ENCODE assay signal across 14 cellular contexts in genomic region chrX:139890991-139891700, GRCh38. TPM values are rescaled to one million over a fixed set of nuclear protein-coding genes. Genes with fewer than 3 reads are reported as not detected.
A peak's percentile ranks its signal among the peaks of the same experiment; 100 is the strongest.
DNase-seq lines count a peak whose midpoint lies in the region; ATAC-seq, FAIRE-seq and TF ChIP-seq lines count a peak whose summit lies in the region.
"Had no signal": no experiment of that assay in that cellular context is flagged by ENCODE, and none has a peak within 500 bp of the region (broad histone marks: within the 10 kb centered on the region; RNA-seq: fewer than 3 reads in every experiment).

No MANE protein-coding gene starts in this region.

- no peak overlapping the region for H2AFZ ChIP-seq in fibroblast of lung (ENCODE audit: low read length)

- no peak overlapping the region for H3K4me3 ChIP-seq in fibroblast of lung (replicated peaks in 1 of 4; ENCODE audit: control extremely low read depth in 1 of 4, insufficient read depth in 1 of 4, low read depth in 3 of 4, low read length in 4 of 4)
- H3K4me3 ChIP-seq in upper lobe of right lung = no peak overlapping the region

- H3K27ac ChIP-seq in fibroblast of lung (ENCODE audit: insufficient read depth, low read length) (peak overlapping the region; percentile 48), upper lobe of right lung (no peak overlapping the region)

- peak; percentile 88 for ATAC-seq in SK-N-SH treated with all-trans-retinoic acid at 6 μM for 48 hours
- no peak for ATAC-seq in upper lobe of right lung
- ATAC-seq: naive thymus-derived CD8-positive, alpha-beta T cell had no signal

- TF ChIP-seq CTCF in fibroblast of lung (conservative IDR thresholded peaks at IDR 0.05 in 1 of 2, IDR thresholded peaks at IDR 0.05 in 1 of 2; ENCODE audit: low read depth in 1 of 2, low read length in 2 of 2) (no peak), upper lobe of right lung (IDR thresholded peaks at IDR 0.05) (no peak)

- no peaks in the 10 kb centered on the region for H3K9me3 ChIP-seq in fibroblast of lung (ENCODE audit: control insufficient read depth, insufficient read depth, low read depth, low read length)
- H3K9me3 ChIP-seq in upper lobe of right lung = no peaks in the 10 kb centered on the region
- H3K9me3 ChIP-seq: BE2C had no signal

- TF ChIP-seq POLR2A in H54 (IDR thresholded peaks at IDR 0.05; ENCODE audit: low read depth, low read length) = no peak

- H3K4me1 ChIP-seq in fibroblast of lung (ENCODE audit: control insufficient read depth, extremely low read depth, insufficient read depth, low read length) (peaks cover 6% of the 10 kb centered on the region), upper lobe of right lung (no peaks in the 10 kb centered on the region)
- H3K4me1 ChIP-seq: BE2C had no signal

- peaks cover 16% of the 10 kb centered on the region for H3K79me2 ChIP-seq in fibroblast of lung (ENCODE audit: control insufficient read depth, insufficient read depth, low read length)

- FAIRE-seq in H54 (lab: Jason Lieb, UNC) = peak; percentile 76
- FAIRE-seq: TTC549 had no signal

- H3K27me3 ChIP-seq in fibroblast of lung (ENCODE audit: control insufficient read depth, insufficient read depth, low read length) = no peaks in the 10 kb centered on the region
- H3K27me3 ChIP-seq in upper lobe of right lung = no peaks in the 10 kb centered on the region
- H3K27me3 ChIP-seq: BE2C had no signal

- no peaks in the 10 kb centered on the region for H4K20me1 ChIP-seq in fibroblast of lung (ENCODE audit: control insufficient read depth, extremely low read depth, insufficient read depth, low read length)

- H3K36me3 ChIP-seq in fibroblast of lung (ENCODE audit: control insufficient read depth, insufficient read depth, low read length) (no peaks in the 10 kb centered on the region), upper lobe of right lung (no peaks in the 10 kb centered on the region)
- H3K36me3 ChIP-seq: BE2C had no signal

- intact Hi-C loops in head of caudate nucleus (cut with DNase I) (no loop called here), upper lobe of right lung (cut with DNase I) (no loop called here)

- no peak overlapping the region for H3K9ac ChIP-seq in fibroblast of lung (ENCODE audit: insufficient read depth, low read length)

- DNase-seq in A172 (ENCODE audit: low spot score) (peak; percentile 38), H54 (ENCODE audit: insufficient read length, low spot score) (peak; percentile 16), fibroblast of lung (ENCODE audit: low read depth in 2 of 2) (peak; percentile 69 to 80), head of caudate nucleus (no peak), activated gamma-delta T cell treated with Interleukin-2 at 50 U/mL for 16 hours (no peak), cortex of kidney (lab: John Stamatoyannopoulos, UW) (no peak), upper lobe of right lung (no peak)
- DNase-seq: amygdala; BE2C; islet precursor cell; naive thymus-derived CD8-positive, alpha-beta T cell; stimulated activated CD4-positive, alpha-beta T cell treated with anti-CD3 and anti-CD28 coated beads, Interleukin-12 subunit alpha, Interleukin-12 subunit beta, amount 100 ng/mL, for 4 hours had no signal

- H3K4me2 ChIP-seq in fibroblast of lung (ENCODE audit: extremely low read depth, insufficient read depth, low read length) = peak overlapping the region; percentile 64

TF ChIP-seq in SK-N-SH treated with all-trans-retinoic acid at 6 μM for 48 hours, 23 proteins besides CTCF, POLR2A, EP300 and RAD21:
- TF ChIP-seq, protein P1, sequence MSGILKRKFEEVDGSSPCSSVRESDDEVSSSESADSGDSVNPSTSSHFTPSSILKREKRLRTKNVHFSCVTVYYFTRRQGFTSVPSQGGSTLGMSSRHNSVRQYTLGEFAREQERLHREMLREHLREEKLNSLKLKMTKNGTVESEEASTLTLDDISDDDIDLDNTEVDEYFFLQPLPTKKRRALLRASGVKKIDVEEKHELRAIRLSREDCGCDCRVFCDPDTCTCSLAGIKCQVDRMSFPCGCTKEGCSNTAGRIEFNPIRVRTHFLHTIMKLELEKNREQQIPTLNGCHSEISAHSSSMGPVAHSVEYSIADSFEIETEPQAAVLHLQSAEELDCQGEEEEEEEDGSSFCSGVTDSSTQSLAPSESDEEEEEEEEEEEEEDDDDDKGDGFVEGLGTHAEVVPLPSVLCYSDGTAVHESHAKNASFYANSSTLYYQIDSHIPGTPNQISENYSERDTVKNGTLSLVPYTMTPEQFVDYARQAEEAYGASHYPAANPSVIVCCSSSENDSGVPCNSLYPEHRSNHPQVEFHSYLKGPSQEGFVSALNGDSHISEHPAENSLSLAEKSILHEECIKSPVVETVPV (CRISPR knock-in tag; IDR thresholded peaks at IDR 0.05) = no peak

RNA-seq across cellular contexts. Expression of gene ATP11C, which starts 41.7 kb away (rescaled TPM):
- total RNA-seq in A172 (2014; rRNA removed; shearing (Covaris generic)) = 33.3 and 36.5 TPM in 2 replicates
- total RNA-seq in fibroblast of lung = 56.0 and 68.0 TPM in 2 replicates
- polyA plus RNA-seq in fibroblast of lung = 34.4 and 47.7 TPM in 2 replicates
- polyA plus RNA-seq in fibroblast of lung (2012) = 20.6 and 29.3 TPM in 2 replicates
- polyA minus RNA-seq in fibroblast of lung (ENCODE audit: low replicate concordance) = 6.2 and 6.8 TPM in 2 replicates
- 19.6 TPM for total RNA-seq in upper lobe of right lung

Comparison
In these comparisons a context has a peak if more than half of its experiments do, and no peak if none do; other contexts are left out.
1. DNase-seq: peak in A172 (single experiment), H54 (single experiment) and fibroblast of lung (2 of 2); none in head of caudate nucleus (0 of 42), activated gamma-delta T cell treated with Interleukin-2 at 50 U/mL for 16 hours (single experiment), cortex of kidney (single experiment) and upper lobe of right lung (single experiment).